3 cellular contexts compared by ENCODE assay signal in genomic region chr2:142782942-142783443, GRCh38.
"Had no signal": no experiment of that assay in that cellular context is flagged by ENCODE, and none has a peak within 500 bp of the region (broad histone marks: within the 10 kb centered on the region; RNA-seq: fewer than 3 reads in every experiment).

No MANE protein-coding gene starts in this region.

- H3K4me3 ChIP-seq: GM12878 had no signal

- ATAC-seq: GM12878 had no signal

- DNase-seq: GDM1, GF-D8 had no signal
